In genomic region chr5:158406884-158407790, GRCh38 we compare ENCODE assay signal across 13 cellular contexts.
DNase-seq lines count a peak whose midpoint lies in the region; ATAC-seq, FAIRE-seq and TF ChIP-seq lines count a peak whose summit lies in the region.
"Had no signal": no experiment of that assay in that cellular context is flagged by ENCODE, and none has a peak within 500 bp of the region (broad histone marks: within the 10 kb centered on the region; RNA-seq: fewer than 3 reads in every experiment).

No MANE protein-coding gene starts in this region.

- CTCF ChIA-PET in A549 (lab: Yijun Ruan, JAX), result no interaction called here

- no peak for TF ChIP-seq CTCF in A549 (IDR thresholded peaks at IDR 0.05)
- no peak for TF ChIP-seq CTCF in coronary artery (IDR thresholded peaks at IDR 0.05)

- H3K4me2 ChIP-seq in A549 (no peak overlapping the region), Karpas-422 (ENCODE audit: low read depth, low read length, poor library complexity, severe bottlenecking) (no peak overlapping the region)

- H2AFZ ChIP-seq in Karpas-422 (ENCODE audit: low read length), result no peak overlapping the region

- H3K27me3 ChIP-seq in Karpas-422 (ENCODE audit: low read length), result no peaks in the 10 kb centered on the region
- H3K27me3 ChIP-seq: heart left ventricle had no signal

- ATAC-seq in A549, result no peak
- peak; percentile 38 for ATAC-seq in GM18861 (IDR thresholded peaks at IDR 0.05; ENCODE audit: unreplicated experiment)
- ATAC-seq in Right ventricle myocardium inferior, result no peak
- no peak for ATAC-seq in HG03159 (IDR thresholded peaks at IDR 0.05; ENCODE audit: unreplicated experiment)
- ATAC-seq: heart left ventricle had no signal

- peak; percentile 67 for FAIRE-seq in A549 (lab: Jason Lieb, UNC)

- no peak for TF ChIP-seq EP300 in A549 (IDR thresholded peaks at IDR 0.05)

- intact Hi-C loops in Right ventricle myocardium inferior (cut with DNase I), result no loop called here

- no peak for TF ChIP-seq RAD21 in A549 (conservative IDR thresholded peaks at IDR 0.05 in 1 of 2, IDR thresholded peaks at IDR 0.05 in 1 of 2)

- no peak overlapping the region for H3K9ac ChIP-seq in Karpas-422 (ENCODE audit: low read length)

- POLR2A ChIA-PET in A549 (lab: Yijun Ruan, JAX), result no interaction called here

- H3K4me1 ChIP-seq in A549 (no peaks in the 10 kb centered on the region), Karpas-422 (ENCODE audit: low read length) (no peaks in the 10 kb centered on the region)

- H3K36me3 ChIP-seq in Karpas-422 (ENCODE audit: insufficient read depth, low read length), result no peaks in the 10 kb centered on the region
- H3K36me3 ChIP-seq: heart left ventricle had no signal

- TF ChIP-seq POLR2A in A549 (IDR thresholded peaks at IDR 0.05; ENCODE audit: low read length), result no peak

- 40% methylated on average over 4 of the region's 4 CpGs for WGBS in A549 (ENCODE audit: missing lambda C conversion rate)

- no peak overlapping the region for H3K4me3 ChIP-seq in A549
- H3K4me3 ChIP-seq in coronary artery, result no peak overlapping the region
- H3K4me3 ChIP-seq in Karpas-422 (ENCODE audit: low read length), result no peak overlapping the region
- H3K4me3 ChIP-seq: heart left ventricle had no signal

- no peaks in the 10 kb centered on the region for H3K79me2 ChIP-seq in Karpas-422 (ENCODE audit: low read length)

- DNase-seq in A549 (ENCODE audit: low read depth in 1 of 2, low spot score in 1 of 2) (no peak), M059J (ENCODE audit: low read depth) (peak; percentile 42), coronary artery (ENCODE audit: low spot score) (no peak), Karpas-422 (no peak), iPS-NIHi7 (ENCODE audit: extremely low spot score) (no peak), Right ventricle myocardium inferior (ENCODE audit: missing footprints) (no peak)
- DNase-seq: amygdala; CD4-positive, CD25-positive, alpha-beta regulatory T cell; heart left ventricle; naive B cell; NCI-H510A had no signal

- H3K27ac ChIP-seq in A549 (no peak overlapping the region), coronary artery (peak overlapping the region; percentile 52 to 68), Karpas-422 (ENCODE audit: low read length) (no peak overlapping the region)
- H3K27ac ChIP-seq: heart left ventricle had no signal

- H3K9me3 ChIP-seq in A549 (no peaks in the 10 kb centered on the region), Karpas-422 (ENCODE audit: low read length) (no peaks in the 10 kb centered on the region)

- H3K9me2 ChIP-seq in Karpas-422 (replicated peaks; ENCODE audit: insufficient read depth, low read length), result no peaks in the 10 kb centered on the region

- no peaks in the 10 kb centered on the region for H4K20me1 ChIP-seq in Karpas-422 (ENCODE audit: insufficient read depth, low read depth, low read length)

TF ChIP-seq in A549, 52 proteins besides CTCF, POLR2A, EP300 and RAD21:
- TF ChIP-seq CHD4 (IDR thresholded peaks at IDR 0.05; ENCODE audit: borderline replicate concordance) (no peak), ELK1 (IDR thresholded peaks at IDR 0.05; ENCODE audit: low read depth, low read length) (no peak), PHF8 (IDR thresholded peaks at IDR 0.05; ENCODE audit: borderline replicate concordance, low read depth) (no peak), BHLHE40 (IDR thresholded peaks at IDR 0.05; ENCODE audit: low read depth, low read length) (no peak), MAFK (IDR thresholded peaks at IDR 0.05; ENCODE audit: partially characterized antibody) (peak; percentile 70), REST (IDR thresholded peaks at IDR 0.05) (no peak)

Comparison
In these comparisons a context has a peak if more than half of its experiments do, and no peak if none do; other contexts are left out.
1. H3K27ac ChIP-seq: peak in coronary artery (2 of 2); none in A549 (0 of 2) and Karpas-422 (single experiment).